8 cellular contexts compared by ENCODE assay signal in genomic region chr12:108804361-108804949, GRCh38. TPM values are rescaled to one million over a fixed set of nuclear protein-coding genes. Genes with fewer than 3 reads are reported as not detected.
DNase-seq lines count a peak whose midpoint lies in the region; TF ChIP-seq lines count a peak whose summit lies in the region.

No MANE protein-coding gene starts in this region.

- peak overlapping the region; percentile 90 for H3K27ac Mint-ChIP-seq in neural crest cell (ENCODE audit: unreplicated experiment)
- H3K27ac Mint-ChIP-seq in activated CD4-positive, alpha-beta memory T cell treated with anti-CD3 and anti-CD28 coated beads for 36 hours: no peak overlapping the region
- H3K27ac Mint-ChIP-seq in Caco-2 (ENCODE audit: unreplicated experiment): no peak overlapping the region

- CTCF ChIA-PET in AG04449 (lab: Yijun Ruan, JAX): interaction anchor here (0.5 to 5.8 kb wide), 46 partner anchors 8 to 291 kb away, joined by 3 to 81 read pairs (median 8); partner anchors contain the start of genes CORO1C and TMEM119
- CTCF ChIA-PET in activated CD4-positive, alpha-beta memory T cell treated with anti-CD3 and anti-CD28 coated beads for 36 hours (lab: Charles Lee): interaction anchor here (0.6 to 12.1 kb wide), 28 partner anchors 12 to 290 kb away, joined by 3 to 322 read pairs (median 6); partner anchors contain the start of genes ALKBH2, ISCU, SELPLG and SSH1
- CTCF ChIA-PET in Caco-2 (lab: Charles Lee): interaction anchor here (0.6 to 3.8 kb wide), 6 partner anchors 37 to 242 kb away, joined by 3 to 23 read pairs (median 6); partner anchors contain the start of gene ISCU

- no peaks in the 10 kb centered on the region for H3K9me3 ChIP-seq in Caco-2

- DNase-seq in AG04449 (ENCODE audit: low read depth, low spot score) (peak; percentile 79), NCI-H446 treated with DMSO at 0.1 percent for 48 hours (lab: John Stamatoyannopoulos, UW) (peak; percentile 47), epidermal melanocyte (ENCODE audit: insufficient read length, low spot score) (peak; percentile 77), neural crest cell (ENCODE audit: low read depth, low spot score) (no peak), Caco-2 (no peak), NOMO-1 treated with DMSO at 0.1 percent for 48 hours (lab: John Stamatoyannopoulos, UW; ENCODE audit: unreplicated experiment) (no peak)
- no peak for DNase-seq in effector CD8-positive, alpha-beta T cell (lab: John Stamatoyannopoulos, UW)
- no peak for DNase-seq in activated CD4-positive, alpha-beta memory T cell treated with anti-CD3 and anti-CD28 coated beads for 36 hours

- H3K27me3 Mint-ChIP-seq in neural crest cell (ENCODE audit: low read depth) (no peaks in the 10 kb centered on the region), Caco-2 (ENCODE audit: insufficient read depth, unreplicated experiment) (no peaks in the 10 kb centered on the region)
- no peaks in the 10 kb centered on the region for H3K27me3 Mint-ChIP-seq in activated CD4-positive, alpha-beta memory T cell treated with anti-CD3 and anti-CD28 coated beads for 36 hours

- intact Hi-C loops in activated CD4-positive, alpha-beta memory T cell treated with anti-CD3 and anti-CD28 coated beads for 36 hours (cut with micrococcal nuclease): loop anchor here (5.0 kb wide), 2 partner anchors 148 to 288 kb away; partner anchors contain the start of gene ALKBH2
- intact Hi-C loops in Caco-2 (cut with micrococcal nuclease; ENCODE audit: unreplicated experiment): loop anchor here (5.0 kb wide), 2 partner anchors 122 to 148 kb away; no protein-coding TSS in a partner anchor

- H3K4me3 Mint-ChIP-seq in neural crest cell (peak overlapping the region; percentile 27), Caco-2 (ENCODE audit: unreplicated experiment) (no peak overlapping the region)
- H3K4me3 Mint-ChIP-seq in activated CD4-positive, alpha-beta memory T cell treated with anti-CD3 and anti-CD28 coated beads for 36 hours: no peak overlapping the region

- no TSS peak for BruUV-seq in Caco-2 (replicated peaks; lab: Mats Ljungman, UMichigan)

- H3K4me3 ChIP-seq in AG04449 (ENCODE audit: low read depth, low read length): no peak overlapping the region
- H3K4me3 ChIP-seq in Caco-2 (ENCODE audit: low read depth, low read length): no peak overlapping the region

- H3K9me3 Mint-ChIP-seq in neural crest cell (no peaks in the 10 kb centered on the region), Caco-2 (ENCODE audit: unreplicated experiment) (no peaks in the 10 kb centered on the region)
- H3K9me3 Mint-ChIP-seq in activated CD4-positive, alpha-beta memory T cell treated with anti-CD3 and anti-CD28 coated beads for 36 hours: no peaks in the 10 kb centered on the region

- H3K4me1 ChIP-seq in Caco-2: peaks cover 11% of the 10 kb centered on the region; the same call in 1 of the 2 replicates

- POLR2A ChIA-PET in AG04449 (lab: Yijun Ruan, JAX): interaction anchor here (0.7 to 2.8 kb wide), 7 partner anchors 15 to 242 kb away, joined by 3 to 25 read pairs (median 3); partner anchors contain the start of genes ISCU and SSH1
- POLR2A ChIA-PET in activated CD4-positive, alpha-beta memory T cell treated with anti-CD3 and anti-CD28 coated beads for 36 hours (lab: Charles Lee): interaction anchor here (1.1 to 1.4 kb wide), 2 partner anchors 141 to 173 kb away, joined by 3 read pairs; no protein-coding TSS in a partner anchor
- POLR2A ChIA-PET in Caco-2 (lab: Charles Lee): no interaction called here

- peaks cover 6% of the 10 kb centered on the region; the same call in 1 of the 2 replicates for H3K36me3 ChIP-seq in Caco-2 (ENCODE audit: control insufficient read depth, insufficient read depth, low read length)

- peaks cover 44% of the 10 kb centered on the region for H3K4me1 Mint-ChIP-seq in neural crest cell
- H3K4me1 Mint-ChIP-seq in activated CD4-positive, alpha-beta memory T cell treated with anti-CD3 and anti-CD28 coated beads for 36 hours (ENCODE audit: low read depth): peaks cover 7% of the 10 kb centered on the region
- no peaks in the 10 kb centered on the region for H3K4me1 Mint-ChIP-seq in Caco-2 (ENCODE audit: low read depth, unreplicated experiment)

- H3K36me3 Mint-ChIP-seq in neural crest cell (ENCODE audit: low read depth) (peaks cover 10% of the 10 kb centered on the region), Caco-2 (ENCODE audit: insufficient read depth, unreplicated experiment) (peaks cover 41% of the 10 kb centered on the region)
- peaks cover 34% of the 10 kb centered on the region for H3K36me3 Mint-ChIP-seq in activated CD4-positive, alpha-beta memory T cell treated with anti-CD3 and anti-CD28 coated beads for 36 hours

- TF ChIP-seq CTCF in AG04449 (IDR thresholded peaks at IDR 0.05; ENCODE audit: insufficient read depth, low read length, missing control alignments) (no peak), neural crest cell (conservative IDR thresholded peaks at IDR 0.05) (no peak), Caco-2 (IDR thresholded peaks at IDR 0.05; ENCODE audit: insufficient read depth in 1 of 2, low read depth in 1 of 2, low read length in 1 of 2, severe bottlenecking in 1 of 2, unreplicated experiment in 1 of 2) (no peak)

- no peaks in the 10 kb centered on the region for H3K27me3 ChIP-seq in Caco-2 (replicated peaks; ENCODE audit: control insufficient read depth, insufficient read depth, low read length)

RNA-seq across cellular contexts. Expression of gene SSH1, which starts 52.9 kb away (rescaled TPM):
- total RNA-seq in neural crest cell: 32.9 and 34.3 TPM in 2 replicates
- total RNA-seq in activated CD4-positive, alpha-beta memory T cell treated with anti-CD3 and anti-CD28 coated beads for 36 hours: 10 to 100 TPM; 27.4 to 30.2 TPM
- total RNA-seq in Caco-2 (2022): 26.0 and 27.7 TPM in 2 replicates

Comparison
In these comparisons a context has a peak if more than half of its experiments do, and no peak if none do; other contexts are left out.
1. DNase-seq: peak in AG04449 (single experiment), NCI-H446 treated with DMSO at 0.1 percent for 48 hours (single experiment) and epidermal melanocyte (single experiment); none in neural crest cell (single experiment), effector CD8-positive, alpha-beta T cell (single experiment), activated CD4-positive, alpha-beta memory T cell treated with anti-CD3 and anti-CD28 coated beads for 36 hours (single experiment), Caco-2 (0 of 2) and NOMO-1 treated with DMSO at 0.1 percent for 48 hours (single experiment).